In genomic region chr12:21819236-21819635, GRCh38 we compare ENCODE assay signal across 21 cellular contexts. TPM values are rescaled to one million over a fixed set of nuclear protein-coding genes. Genes with fewer than 3 reads are reported as not detected.
DNase-seq lines count a peak whose midpoint lies in the region; ATAC-seq and TF ChIP-seq lines count a peak whose summit lies in the region.
"Had no signal": no experiment of that assay in that cellular context is flagged by ENCODE, and none has a peak within 500 bp of the region (broad histone marks: within the 10 kb centered on the region; RNA-seq: fewer than 3 reads in every experiment).

No MANE protein-coding gene starts in this region.

- H3K27me3 ChIP-seq in ACC112 (ENCODE audit: insufficient read depth, low read length), result no peaks in the 10 kb centered on the region
- no peaks in the 10 kb centered on the region for H3K27me3 ChIP-seq in left lung
- H3K27me3 ChIP-seq: gastroesophageal sphincter had no signal

- H3K27ac Mint-ChIP-seq in HFFc6, result peak overlapping the region; percentile 20; the same call in 1 of the 2 replicates
- H3K27ac Mint-ChIP-seq: activated CD4-positive, alpha-beta T cell treated with anti-CD3 and anti-CD28 coated beads for 36 hours; activated T-cell treated with anti-CD3 and anti-CD28 coated beads, Interleukin-2, amount 50 U/mL, for 72 hours; IgD-negative memory B cell; T-helper 1 cell treated with Interleukin-12 subunit alpha and Interleukin-12 subunit beta and Interleukin-4 antibody, amounts not matched to agents 30 μg/mL and 1 μg/mL, for 36 hours had no signal

- no peak for ATAC-seq in left lung
- ATAC-seq: activated CD4-positive, alpha-beta T cell treated with anti-CD3 and anti-CD28 coated beads for 36 hours; activated T-cell treated with anti-CD3 and anti-CD28 coated beads, Interleukin-2, amount 50 U/mL, for 72 hours; gastroesophageal sphincter; GM12878 had no signal

- H3K4me1 Mint-ChIP-seq in HFFc6 (ENCODE audit: low read depth), result peaks cover 29% of the 10 kb centered on the region
- H3K4me1 Mint-ChIP-seq: activated CD4-positive, alpha-beta T cell treated with anti-CD3 and anti-CD28 coated beads for 36 hours; IgD-negative memory B cell had no signal

- H3K4me3 ChIP-seq in ACC112 (ENCODE audit: low read depth, low read length) (no peak overlapping the region), fibroblast of mammary gland (ENCODE audit: control insufficient read depth, low read depth, low read length) (no peak overlapping the region), left lung (no peak overlapping the region)
- H3K4me3 ChIP-seq: gastroesophageal sphincter, GM12878, PC-9, thoracic aorta had no signal

- H3K36me3 ChIP-seq in ACC112 (ENCODE audit: insufficient read depth, low read length) (no peaks in the 10 kb centered on the region; the same call in 1 of the 2 replicates), left lung (no peaks in the 10 kb centered on the region)
- H3K36me3 ChIP-seq: thoracic aorta had no signal

- H3K9me3 Mint-ChIP-seq in HFFc6, result peaks cover 5% of the 10 kb centered on the region; the same call in 1 of the 2 replicates
- H3K9me3 Mint-ChIP-seq: activated T-cell treated with anti-CD3 and anti-CD28 coated beads, Interleukin-2, amount 50 U/mL, for 72 hours; neural crest cell; T-helper 1 cell treated with Interleukin-12 subunit alpha and Interleukin-12 subunit beta and Interleukin-4 antibody, amounts not matched to agents 30 μg/mL and 1 μg/mL, for 36 hours had no signal

- H3K36me3 Mint-ChIP-seq in HFFc6 (ENCODE audit: low read depth), result no peaks in the 10 kb centered on the region
- H3K36me3 Mint-ChIP-seq: IgD-negative memory B cell had no signal

- no peaks in the 10 kb centered on the region for H3K27me3 Mint-ChIP-seq in HFFc6 (ENCODE audit: insufficient read depth)
- H3K27me3 Mint-ChIP-seq: IgD-negative memory B cell had no signal

- H3K27ac ChIP-seq in ACC112 (ENCODE audit: low read depth, low read length) (peak overlapping the region; percentile 46), left lung (peak overlapping the region in 1 of 2 donors; percentile 3)
- H3K27ac ChIP-seq: gastroesophageal sphincter, PC-9, thoracic aorta had no signal

- H3K79me2 ChIP-seq in ACC112 (ENCODE audit: control insufficient read depth, insufficient read depth, low read length, unreplicated experiment), result no peaks in the 10 kb centered on the region

- peak overlapping the region; percentile 31; the same call in 1 of the 2 replicates for H3K4me3 Mint-ChIP-seq in HFFc6
- H3K4me3 Mint-ChIP-seq: activated CD4-positive, alpha-beta T cell treated with anti-CD3 and anti-CD28 coated beads for 36 hours; activated T-cell treated with anti-CD3 and anti-CD28 coated beads, Interleukin-2, amount 50 U/mL, for 72 hours; IgD-negative memory B cell; neural crest cell; T-helper 1 cell treated with Interleukin-12 subunit alpha and Interleukin-12 subunit beta and Interleukin-4 antibody, amounts not matched to agents 30 μg/mL and 1 μg/mL, for 36 hours had no signal

- intact Hi-C loops in left lung (cut with DNase I), result no loop called here

- peak; percentile 24 for DNase-seq in HFFc6
- DNase-seq in fibroblast of mammary gland (ENCODE audit: low read depth), result peak; percentile 65
- DNase-seq in myocyte (ENCODE audit: low read depth), result peak; percentile 5
- no peak for DNase-seq in stimulated activated naive CD4-positive, alpha-beta T cell treated with Interleukin-2 at 50 U/mL for 16 hours (lab: John Stamatoyannopoulos, UW)
- DNase-seq in DMS153 (lab: John Stamatoyannopoulos, UW), result no peak
- no peak for DNase-seq in left lung
- DNase-seq in DMS114 treated with DMSO at 0.1 percent for 48 hours (lab: John Stamatoyannopoulos, UW; ENCODE audit: unreplicated experiment), result no peak
- DNase-seq: activated CD4-positive, alpha-beta T cell treated with anti-CD3 and anti-CD28 coated beads for 36 hours; activated T-cell treated with anti-CD3 and anti-CD28 coated beads, Interleukin-2, amount 50 U/mL, for 72 hours; NCI-H1417; NCI-H524 treated with DMSO at 0.1 percent for 48 hours; PC-9; stimulated activated CD4-positive, alpha-beta T cell treated with anti-CD3 and anti-CD28 coated beads, Interleukin-12 subunit alpha, Interleukin-12 subunit beta, amount 100 ng/mL, for 4 hours had no signal

- TF ChIP-seq CTCF in HFFc6 (IDR thresholded peaks at IDR 0.05), result no peak
- no peak for TF ChIP-seq CTCF in fibroblast of mammary gland (conservative IDR thresholded peaks at IDR 0.05; ENCODE audit: control insufficient read depth, insufficient read depth, low read depth, low read length)
- no peak for TF ChIP-seq CTCF in left lung (IDR thresholded peaks at IDR 0.05)

- no peaks in the 10 kb centered on the region for H3K9me3 ChIP-seq in left lung
- H3K9me3 ChIP-seq: gastroesophageal sphincter, thoracic aorta had no signal

- peak overlapping the region; percentile 66 for H2AFZ ChIP-seq in ACC112 (ENCODE audit: low read length, unreplicated experiment)
- H2AFZ ChIP-seq: PC-9 had no signal

- H3K4me1 ChIP-seq in ACC112 (ENCODE audit: control insufficient read depth, insufficient read depth, low read length, unreplicated experiment) (peaks cover 24% of the 10 kb centered on the region), left lung (no peaks in the 10 kb centered on the region)

RNA-seq across cellular contexts. Expression of gene KCNJ8, which starts 44.7 kb away (rescaled TPM):
- 1 to 10 TPM in 5 of 6 experiments, under 1 TPM in 1; 0.69 to 8.9 (median 8.0) TPM for total RNA-seq in HFFc6 (2021; fragmentation: NEBNext Ultra II Directional; extraction: Animal tissue kit (Norgen Biotek cat#: 25700))
- total RNA-seq in myocyte (0.10 and 0.40 TPM in 2 replicates), left lung (10 to 100 TPM; 14.3 to 20.8 TPM)
- polyA plus RNA-seq in myocyte (2012), result not detected
- total RNA-seq: activated CD4-positive, alpha-beta T cell treated with anti-CD3 and anti-CD28 coated beads for 36 hours; activated T-cell treated with anti-CD3 and anti-CD28 coated beads, Interleukin-2, amount 50 U/mL, for 72 hours; dermis microvascular lymphatic vessel endothelial cell; GM12878; PC-9 had no signal
- polyA plus RNA-seq: GM12878, IgD-negative memory B cell had no signal

Comparison
In these comparisons a context has a peak if more than half of its experiments do, and no peak if none do; other contexts are left out.
1. DNase-seq: peak in HFFc6 (single experiment), fibroblast of mammary gland (single experiment) and myocyte (single experiment); none in stimulated activated naive CD4-positive, alpha-beta T cell treated with Interleukin-2 at 50 U/mL for 16 hours (single experiment), DMS153 (single experiment), left lung (0 of 2) and DMS114 treated with DMSO at 0.1 percent for 48 hours (single experiment).